ENCODE assay signal across 11 cellular contexts in genomic region chr2:223995569-223995968, GRCh38. TPM values are rescaled to one million over a fixed set of nuclear protein-coding genes. Genes with fewer than 3 reads are reported as not detected.
DNase-seq lines count a peak whose midpoint lies in the region; ATAC-seq and TF ChIP-seq lines count a peak whose summit lies in the region.
"Had no signal": no experiment of that assay in that cellular context is flagged by ENCODE, and none has a peak within 500 bp of the region (broad histone marks: within the 10 kb centered on the region; RNA-seq: fewer than 3 reads in every experiment).

No MANE protein-coding gene starts in this region.

- no peak for ATAC-seq in activated CD8-positive, alpha-beta memory T cell treated with anti-CD3 and anti-CD28 coated beads, Interleukin-2, amount 10 ng/mL, durations not matched to agents 7 days and 5 days
- no peak for ATAC-seq in HG02623 (IDR thresholded peaks at IDR 0.05; ENCODE audit: unreplicated experiment)
- ATAC-seq: Right ventricle myocardium inferior had no signal

- CTCF ChIA-PET in activated CD8-positive, alpha-beta memory T cell treated with anti-CD3 and anti-CD28 coated beads, Interleukin-2, amount 10 ng/mL, durations not matched to agents 7 days and 5 days (lab: Charles Lee): interaction anchor here (2.9 to 7.1 kb wide), 3 partner anchors 24 to 289 kb away, joined by 17 to 95 read pairs (median 57); no protein-coding TSS in a partner anchor

- no peaks in the 10 kb centered on the region for H3K36me3 Mint-ChIP-seq in activated CD8-positive, alpha-beta memory T cell treated with anti-CD3 and anti-CD28 coated beads, Interleukin-2, amount 10 ng/mL, durations not matched to agents 7 days and 5 days
- H3K36me3 Mint-ChIP-seq in chondrocyte (ENCODE audit: low read depth) (peaks cover 10% of the 10 kb centered on the region), progenitor cell of endocrine pancreas (ENCODE audit: insufficient read depth) (peaks cover 2% of the 10 kb centered on the region)

- H3K4me3 Mint-ChIP-seq in activated CD8-positive, alpha-beta memory T cell treated with anti-CD3 and anti-CD28 coated beads, Interleukin-2, amount 10 ng/mL, durations not matched to agents 7 days and 5 days: no peak overlapping the region
- no peak overlapping the region for H3K4me3 Mint-ChIP-seq in chondrocyte (ENCODE audit: unreplicated experiment)
- no peak overlapping the region for H3K4me3 Mint-ChIP-seq in progenitor cell of endocrine pancreas (ENCODE audit: low read depth)

- no peak for DNase-seq in activated CD8-positive, alpha-beta memory T cell treated with anti-CD3 and anti-CD28 coated beads, Interleukin-2, amount 10 ng/mL, durations not matched to agents 7 days and 5 days
- DNase-seq in activated CD8-positive, alpha-beta memory T cell treated with anti-CD3 and anti-CD28 coated beads, Interleukin-2, amount 50 U/mL, for 4 hours: no peak
- DNase-seq in NCI-H69 (lab: John Stamatoyannopoulos, UW) (peak; percentile 15), chondrocyte (ENCODE audit: low spot score) (no peak), progenitor cell of endocrine pancreas (ENCODE audit: low spot score, unreplicated experiment) (no peak), T1000 (lab: John Stamatoyannopoulos, UW) (no peak), mucosa of gallbladder (ENCODE audit: low spot score) (no peak)
- DNase-seq: NCI-H2029 treated with DMSO at 0.1 percent for 48 hours, upper lobe of left lung had no signal

- no peaks in the 10 kb centered on the region for H3K9me3 Mint-ChIP-seq in activated CD8-positive, alpha-beta memory T cell treated with anti-CD3 and anti-CD28 coated beads, Interleukin-2, amount 10 ng/mL, durations not matched to agents 7 days and 5 days (ENCODE audit: low read depth)
- H3K9me3 Mint-ChIP-seq in chondrocyte (ENCODE audit: low read depth): peaks cover 7% of the 10 kb centered on the region
- no peaks in the 10 kb centered on the region for H3K9me3 Mint-ChIP-seq in progenitor cell of endocrine pancreas (ENCODE audit: low read depth)

- H3K4me1 Mint-ChIP-seq in activated CD8-positive, alpha-beta memory T cell treated with anti-CD3 and anti-CD28 coated beads, Interleukin-2, amount 10 ng/mL, durations not matched to agents 7 days and 5 days: peaks cover 11% of the 10 kb centered on the region
- H3K4me1 Mint-ChIP-seq in chondrocyte (ENCODE audit: low read depth) (peaks cover 11% of the 10 kb centered on the region), progenitor cell of endocrine pancreas (ENCODE audit: low read depth) (no peaks in the 10 kb centered on the region)

- TF ChIP-seq CTCF in chondrocyte (IDR thresholded peaks at IDR 0.05): no peak
- no peak for TF ChIP-seq CTCF in progenitor cell of endocrine pancreas (IDR thresholded peaks at IDR 0.05; ENCODE audit: unreplicated experiment)

- peak overlapping the region; percentile 20 for H3K27ac Mint-ChIP-seq in activated CD8-positive, alpha-beta memory T cell treated with anti-CD3 and anti-CD28 coated beads, Interleukin-2, amount 10 ng/mL, durations not matched to agents 7 days and 5 days
- peak overlapping the region; percentile 91 for H3K27ac Mint-ChIP-seq in chondrocyte (ENCODE audit: unreplicated experiment)
- H3K27ac Mint-ChIP-seq in progenitor cell of endocrine pancreas: peak overlapping the region; percentile 37

- no peaks in the 10 kb centered on the region for H3K27me3 Mint-ChIP-seq in activated CD8-positive, alpha-beta memory T cell treated with anti-CD3 and anti-CD28 coated beads, Interleukin-2, amount 10 ng/mL, durations not matched to agents 7 days and 5 days
- H3K27me3 Mint-ChIP-seq in chondrocyte (ENCODE audit: low read depth) (no peaks in the 10 kb centered on the region), progenitor cell of endocrine pancreas (no peaks in the 10 kb centered on the region)

RNA-seq across cellular contexts. Expression of gene MRPL44, which starts 38.3 kb away (rescaled TPM):
- total RNA-seq in activated CD8-positive, alpha-beta memory T cell treated with anti-CD3 and anti-CD28 coated beads, Interleukin-2, amount 10 ng/mL, durations not matched to agents 7 days and 5 days: 10 to 100 TPM; 30.4 to 34.9 TPM
- total RNA-seq in chondrocyte: 23.5 to 24.6 TPM (median 23.8 TPM) in 3 replicates
- total RNA-seq in progenitor cell of endocrine pancreas: 26.1 and 27.3 TPM in 2 replicates
- total RNA-seq in mucosa of gallbladder: 26.5 TPM

RNA-seq across cellular contexts. Expression of gene SERPINE2, which starts 43.5 kb away (rescaled TPM):
- 1 to 10 TPM; 1.9 to 8.2 TPM for total RNA-seq in activated CD8-positive, alpha-beta memory T cell treated with anti-CD3 and anti-CD28 coated beads, Interleukin-2, amount 10 ng/mL, durations not matched to agents 7 days and 5 days
- total RNA-seq in chondrocyte (46.9 to 61.0 TPM (median 48.4 TPM) in 3 replicates), progenitor cell of endocrine pancreas (25.1 and 25.6 TPM in 2 replicates), mucosa of gallbladder (32.5 TPM)

RNA-seq across cellular contexts. Expression of gene WDFY1, which starts 50.4 kb away (rescaled TPM):
- total RNA-seq in activated CD8-positive, alpha-beta memory T cell treated with anti-CD3 and anti-CD28 coated beads, Interleukin-2, amount 10 ng/mL, durations not matched to agents 7 days and 5 days: 10 to 100 TPM; 29.2 to 55.0 TPM
- 52.3 to 68.0 TPM (median 61.3 TPM) in 3 replicates for total RNA-seq in chondrocyte
- 52.3 and 54.6 TPM in 2 replicates for total RNA-seq in progenitor cell of endocrine pancreas
- 51.9 TPM for total RNA-seq in mucosa of gallbladder

Comparison
In these comparisons a context has a peak if more than half of its experiments do, and no peak if none do; other contexts are left out.
1. H3K27ac Mint-ChIP-seq: peak in every context shown above with its lines; median percentile 91 in chondrocyte; 37 in progenitor cell of endocrine pancreas; 20 in activated CD8-positive, alpha-beta memory T cell treated with anti-CD3 and anti-CD28 coated beads, Interleukin-2, amount 10 ng/mL, durations not matched to agents 7 days and 5 days.